Comparison of ENCODE assay signal across 1 cellular context in genomic region chr5:154822896-154823295, GRCh38. TPM values are rescaled to one million over a fixed set of nuclear protein-coding genes. Genes with fewer than 3 reads are reported as not detected.
"Had no signal": no experiment of that assay in that cellular context is flagged by ENCODE, and none has a peak within 500 bp of the region (broad histone marks: within the 10 kb centered on the region; RNA-seq: fewer than 3 reads in every experiment).

No MANE protein-coding gene starts in this region.

RNA-seq across cellular contexts. Expression of gene FAXDC2, which starts 27.5 kb away (rescaled TPM):
- total RNA-seq: NCI-H460 had no signal
